Comparison of ENCODE assay signal across 8 cellular contexts in genomic region chr17:69235338-69236058, GRCh38. TPM values are rescaled to one million over a fixed set of nuclear protein-coding genes. Genes with fewer than 3 reads are reported as not detected.
DNase-seq lines count a peak whose midpoint lies in the region; ATAC-seq and TF ChIP-seq lines count a peak whose summit lies in the region.

No MANE protein-coding gene starts in this region.

- peaks cover 10% of the 10 kb centered on the region for H3K36me3 Mint-ChIP-seq in CD4-positive, CD25-positive, alpha-beta regulatory T cell
- H3K36me3 Mint-ChIP-seq in activated CD4-positive, alpha-beta T cell treated with anti-CD3 and anti-CD28 coated beads, Interleukin-2, amount 10 ng/mL, durations not matched to agents 7 days and 5 days (ENCODE audit: low read depth) = peaks cover under 1% of the 10 kb centered on the region

- peak in 1 of 2 donors; percentile 31 for ATAC-seq in CD4-positive, CD25-positive, alpha-beta regulatory T cell (ENCODE audit: low read depth in 2 of 2)
- ATAC-seq in GM19438 (IDR thresholded peaks at IDR 0.05; ENCODE audit: low read depth, unreplicated experiment) (peak; percentile 91), HG03520 (IDR thresholded peaks at IDR 0.05; ENCODE audit: unreplicated experiment) (peak; percentile 92)

- POLR2A ChIA-PET in activated CD4-positive, alpha-beta T cell treated with anti-CD3 and anti-CD28 coated beads, Interleukin-2, amount 10 ng/mL, durations not matched to agents 7 days and 5 days (lab: Charles Lee) = no interaction called here

- peaks cover 0 to 24% (median 7%) of the 10 kb centered on the region in 7 donors for H3K9me3 Mint-ChIP-seq in CD4-positive, CD25-positive, alpha-beta regulatory T cell
- H3K9me3 Mint-ChIP-seq in activated CD4-positive, alpha-beta T cell treated with anti-CD3 and anti-CD28 coated beads, Interleukin-2, amount 10 ng/mL, durations not matched to agents 7 days and 5 days = peaks cover 7% of the 10 kb centered on the region

- CTCF ChIA-PET in activated CD4-positive, alpha-beta T cell treated with anti-CD3 and anti-CD28 coated beads, Interleukin-2, amount 10 ng/mL, durations not matched to agents 7 days and 5 days (lab: Charles Lee) = interaction anchor here (0.6 kb wide), 1 partner anchor 243 kb away, joined by 3 read pairs; no protein-coding TSS in a partner anchor

- no peak overlapping the region for H3K4me3 ChIP-seq in CD4-positive, CD25-positive, alpha-beta regulatory T cell (ENCODE audit: low read depth, low read length)
- no peak overlapping the region for H3K4me3 ChIP-seq in lower leg skin (ENCODE audit: low read depth, poor library complexity, severe bottlenecking)

- no peaks in the 10 kb centered on the region for H3K27me3 ChIP-seq in CD4-positive, CD25-positive, alpha-beta regulatory T cell (ENCODE audit: control insufficient read depth, insufficient read depth, low read length)

- H3K4me3 Mint-ChIP-seq in CD4-positive, CD25-positive, alpha-beta regulatory T cell = no peak overlapping the region
- H3K4me3 Mint-ChIP-seq in activated CD4-positive, alpha-beta T cell treated with anti-CD3 and anti-CD28 coated beads, Interleukin-2, amount 10 ng/mL, durations not matched to agents 7 days and 5 days = no peak overlapping the region

- no peak overlapping the region for H3K27ac ChIP-seq in CD4-positive, CD25-positive, alpha-beta regulatory T cell (ENCODE audit: insufficient read depth, low read length, poor library complexity, severe bottlenecking)

- peak; percentile 1 to 78 (median 33) for DNase-seq in CD4-positive, CD25-positive, alpha-beta regulatory T cell
- DNase-seq in NCI-H526 treated with DMSO at 0.1 percent for 48 hours (lab: John Stamatoyannopoulos, UW) (peak; percentile 41), dermis blood vessel endothelial cell (peak; percentile 93), lower leg skin (ENCODE audit: low spot score in 2 of 2) (peak; percentile 76 to 91)
- peak; percentile 84 for DNase-seq in activated CD4-positive, alpha-beta T cell treated with anti-CD3 and anti-CD28 coated beads, Interleukin-2, amount 10 ng/mL, durations not matched to agents 7 days and 5 days
- peak; percentile 7 for DNase-seq in stimulated activated CD8-positive, alpha-beta memory T cell treated with anti-CD3 and anti-CD28 coated beads, Interleukin-12 subunit alpha, Interleukin-12 subunit beta, amount 100 ng/mL, for 24 hours (ENCODE audit: extremely low read depth)

- peaks cover under 1% of the 10 kb centered on the region for H3K36me3 ChIP-seq in CD4-positive, CD25-positive, alpha-beta regulatory T cell (ENCODE audit: control insufficient read depth, insufficient read depth, low read length)

- no peak for TF ChIP-seq POLR2A in lower leg skin (IDR thresholded peaks at IDR 0.05)

- H3K4me1 Mint-ChIP-seq in CD4-positive, CD25-positive, alpha-beta regulatory T cell = no peaks in the 10 kb centered on the region
- H3K4me1 Mint-ChIP-seq in activated CD4-positive, alpha-beta T cell treated with anti-CD3 and anti-CD28 coated beads, Interleukin-2, amount 10 ng/mL, durations not matched to agents 7 days and 5 days = peaks cover 3% of the 10 kb centered on the region

- no peak overlapping the region for H3K27ac Mint-ChIP-seq in CD4-positive, CD25-positive, alpha-beta regulatory T cell
- no peak overlapping the region for H3K27ac Mint-ChIP-seq in activated CD4-positive, alpha-beta T cell treated with anti-CD3 and anti-CD28 coated beads, Interleukin-2, amount 10 ng/mL, durations not matched to agents 7 days and 5 days

- peaks cover 11% of the 10 kb centered on the region for H3K27me3 Mint-ChIP-seq in CD4-positive, CD25-positive, alpha-beta regulatory T cell
- peaks cover 10% of the 10 kb centered on the region for H3K27me3 Mint-ChIP-seq in activated CD4-positive, alpha-beta T cell treated with anti-CD3 and anti-CD28 coated beads, Interleukin-2, amount 10 ng/mL, durations not matched to agents 7 days and 5 days

- peaks cover 21 to 24% of the 10 kb centered on the region in 2 experiments for H3K9me3 ChIP-seq in CD4-positive, CD25-positive, alpha-beta regulatory T cell (ENCODE audit: control insufficient read depth in 2 of 2, low read length in 2 of 2)

- intact Hi-C loops in lower leg skin (cut with DNase I; ENCODE audit: low total_unique reads) = no loop called here

- peak in 1 of 3 donors; percentile 36 for TF ChIP-seq CTCF in lower leg skin (IDR thresholded peaks at IDR 0.05)

- WGBS in lower leg skin, 2 donors = 16 to 37% methylated on average over 1 of the region's 1 CpG

- no peaks in the 10 kb centered on the region for H3K4me1 ChIP-seq in CD4-positive, CD25-positive, alpha-beta regulatory T cell (ENCODE audit: control insufficient read depth, insufficient read depth, low read length, poor library complexity, severe bottlenecking)

RNA-seq across cellular contexts. Expression of gene ABCA10, which starts 6.9 kb away (rescaled TPM):
- total RNA-seq in CD4-positive, CD25-positive, alpha-beta regulatory T cell = 2.4 TPM
- polyA plus RNA-seq in CD4-positive, CD25-positive, alpha-beta regulatory T cell = under 1 TPM in 2 of 4 donors, not detected in 2; 0.07 to 0.11 TPM
- total RNA-seq in activated CD4-positive, alpha-beta T cell treated with anti-CD3 and anti-CD28 coated beads, Interleukin-2, amount 10 ng/mL, durations not matched to agents 7 days and 5 days = 1 to 10 TPM; 1.6 to 1.7 TPM
- total RNA-seq in dermis blood vessel endothelial cell = 0.51 and 0.88 TPM in 2 replicates
- 1 to 10 TPM; 1.9 to 8.9 (median 3.6) TPM for total RNA-seq in lower leg skin

Comparison
In these comparisons a context has a peak if more than half of its experiments do, and no peak if none do; other contexts are left out.
1. DNase-seq: peak in every context shown above with its lines; median percentile 93 in dermis blood vessel endothelial cell; 84 in activated CD4-positive, alpha-beta T cell treated with anti-CD3 and anti-CD28 coated beads, Interleukin-2, amount 10 ng/mL, durations not matched to agents 7 days and 5 days; 84 in lower leg skin; 41 in NCI-H526 treated with DMSO at 0.1 percent for 48 hours; 33 in CD4-positive, CD25-positive, alpha-beta regulatory T cell; 7 in stimulated activated CD8-positive, alpha-beta memory T cell treated with anti-CD3 and anti-CD28 coated beads, Interleukin-12 subunit alpha, Interleukin-12 subunit beta, amount 100 ng/mL, for 24 hours.